ENCODE assay signal across 1 cellular context in genomic region chr17:76557368-76558209, GRCh38.
TF ChIP-seq lines count a peak whose summit lies in the region.

No MANE protein-coding gene starts in this region.

TF ChIP-seq in K562, 482 proteins besides CTCF, POLR2A, EP300 and RAD21 (continued from another document):
- TF ChIP-seq ATF6 (CRISPR knock-in tag; IDR thresholded peaks at IDR 0.05) (no peak), FOXA3 (CRISPR knock-in tag; conservative IDR thresholded peaks at IDR 0.05 in 1 of 2, IDR thresholded peaks at IDR 0.05 in 1 of 2) (no peak), ZNF655 (CRISPR knock-in tag; IDR thresholded peaks at IDR 0.05) (no peak), NFYB (IDR thresholded peaks at IDR 0.05; ENCODE audit: extremely low read depth, insufficient read length) (no peak), ZBTB43 (CRISPR knock-in tag; IDR thresholded peaks at IDR 0.05) (0 out of 2 replicates have a peak, but pooled peaks have one; percentile 1), SMARCB1 (IDR thresholded peaks at IDR 0.05; ENCODE audit: insufficient read length, low read depth) (no peak), RBM22 (IDR thresholded peaks at IDR 0.05; ENCODE audit: low read depth, low read length, poor library complexity, severe bottlenecking) (no peak), ZNF79 (CRISPR knock-in tag; IDR thresholded peaks at IDR 0.05; ENCODE audit: low read depth) (no peak), ZBED1 (IDR thresholded peaks at IDR 0.05) (no peak)
